In the genomic region with DNA sequence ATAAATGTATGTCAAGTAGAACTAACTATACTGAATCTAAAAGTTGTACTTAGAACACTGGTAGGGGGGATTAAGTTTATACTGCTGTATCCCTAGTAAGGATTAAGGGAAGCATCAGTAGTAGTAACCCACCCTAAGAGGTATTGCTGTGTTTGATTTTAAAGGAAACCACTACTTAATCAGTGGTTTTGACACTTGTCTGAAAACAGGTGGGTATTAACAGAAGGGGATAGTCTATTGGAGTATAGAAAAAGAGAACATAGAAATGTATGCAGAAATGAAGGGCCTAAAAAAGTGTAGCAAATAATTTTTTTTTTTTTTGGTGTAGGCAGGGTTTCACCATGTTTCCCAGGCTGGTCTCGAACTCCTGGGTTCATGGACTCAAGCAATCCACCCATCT, we compare ENCODE assay signal across 18 cellular contexts. TPM values are rescaled to one million over a fixed set of nuclear protein-coding genes. Genes with fewer than 3 reads are reported as not detected.
DNase-seq lines count a peak whose midpoint lies in the region; ATAC-seq and TF ChIP-seq lines count a peak whose summit lies in the region.
"Had no signal": no experiment of that assay in that cellular context is flagged by ENCODE, and none has a peak within 500 bp of the region (broad histone marks: within the 10 kb centered on the region; RNA-seq: fewer than 3 reads in every experiment).

No MANE protein-coding gene starts in this region.

- POLR2A ChIA-PET in MCF 10A (lab: Yijun Ruan, JAX): interaction anchor here (0.6 to 2.9 kb wide), 3 partner anchors 23 to 111 kb away, joined by 3 to 60 read pairs (median 3); a partner anchor contains a TSS

- no TSS peak for BruUV-seq in MCF 10A (replicated peaks; lab: Mats Ljungman, UMichigan)

- H3K27ac Mint-ChIP-seq in MCF 10A (ENCODE audit: low read depth, unreplicated experiment): no peak overlapping the region
- H3K27ac Mint-ChIP-seq in IgD-negative memory B cell: peak overlapping the region in 1 of 3 donors; percentile 41
- no peak overlapping the region for H3K27ac Mint-ChIP-seq in brain
- H3K27ac Mint-ChIP-seq: WTC11 had no signal

- H3K27me3 Mint-ChIP-seq in MCF 10A (ENCODE audit: insufficient read depth, unreplicated experiment) (no peaks in the 10 kb centered on the region), IgD-negative memory B cell (no peaks in the 10 kb centered on the region), brain (peaks cover 17% of the 10 kb centered on the region)

- H3K9me3 ChIP-seq in breast epithelium: peaks cover 6 to 9% of the 10 kb centered on the region in 2 donors
- H3K9me3 ChIP-seq: pancreas had no signal

- no peaks in the 10 kb centered on the region for H3K36me3 ChIP-seq in breast epithelium
- H3K36me3 ChIP-seq: pancreas had no signal

- TF ChIP-seq CTCF in MCF 10A (IDR thresholded peaks at IDR 0.05; ENCODE audit: unreplicated experiment): no peak
- TF ChIP-seq CTCF in breast epithelium (IDR thresholded peaks at IDR 0.05): no peak
- no peak for TF ChIP-seq CTCF in brain (conservative IDR thresholded peaks at IDR 0.05)

- H3K4me3 Mint-ChIP-seq in MCF 10A (ENCODE audit: unreplicated experiment) (peak overlapping the region; percentile 7), IgD-negative memory B cell (peak overlapping the region in 3 of 4 donors; percentile 43 to 96 (median 95)), brain (peak overlapping the region; percentile 77 to 99 (median 92))

- CTCF ChIA-PET in MCF 10A (lab: Yijun Ruan, JAX): interaction anchor here (0.6 kb wide), 2 partner anchors 15 to 16 kb away, joined by 3 to 4 read pairs; no protein-coding TSS in a partner anchor

- no peak overlapping the region for H3K4me3 ChIP-seq in breast epithelium
- H3K4me3 ChIP-seq: pancreas had no signal

- intact Hi-C loops in MCF 10A (cut with micrococcal nuclease) (no loop called here), breast epithelium (cut with DNase I; ENCODE audit: low total_unique reads) (no loop called here)

- H3K9me3 Mint-ChIP-seq in MCF 10A (ENCODE audit: unreplicated experiment) (peaks cover 4% of the 10 kb centered on the region), IgD-negative memory B cell (peaks cover 0 to 4% (median 0%) of the 10 kb centered on the region in 3 donors), brain (peaks cover 3 to 16% (median 8%) of the 10 kb centered on the region in 5 experiments)

- DNase-seq in MCF 10A (ENCODE audit: unreplicated experiment): no peak
- DNase-seq in breast epithelium (ENCODE audit: low spot score in 2 of 2): no peak
- no peak for DNase-seq in NCI-H1417 (lab: John Stamatoyannopoulos, UW)
- DNase-seq in central memory CD4-positive, alpha-beta T cell: no peak
- DNase-seq in NCI-H510A treated with DMSO at 0.1 percent for 48 hours (lab: John Stamatoyannopoulos, UW): no peak
- DNase-seq: activated CD8-positive, alpha-beta memory T cell treated with anti-CD3 and anti-CD28 coated beads for 24 hours; amygdala; Calu3; effector memory CD4-positive, alpha-beta T cell; left ventricle myocardium superior; NCI-H2227 treated with DMSO at 0.1 percent for 48 hours; pancreas; stimulated activated CD4-positive, alpha-beta T cell treated with anti-CD3 and anti-CD28 coated beads, Interleukin-1b, Interleukin-23, amount 100 ng/mL, for 48 hours had no signal

- no peak overlapping the region for H3K27ac ChIP-seq in breast epithelium
- H3K27ac ChIP-seq: pancreas had no signal

- H3K36me3 Mint-ChIP-seq in MCF 10A (ENCODE audit: insufficient read depth, unreplicated experiment): peaks cover 34% of the 10 kb centered on the region
- H3K36me3 Mint-ChIP-seq in IgD-negative memory B cell: peaks cover 5% of the 10 kb centered on the region
- H3K36me3 Mint-ChIP-seq in brain: peaks cover 43% of the 10 kb centered on the region

- no peak for ATAC-seq in GM21528 (IDR thresholded peaks at IDR 0.05; ENCODE audit: low FRiP score, unreplicated experiment)
- ATAC-seq: left ventricle myocardium superior, pancreas, sciatic nerve, WTC11 had no signal

- H3K27me3 ChIP-seq in breast epithelium: no peaks in the 10 kb centered on the region
- H3K27me3 ChIP-seq: pancreas had no signal

- TF ChIP-seq POLR2A in breast epithelium (IDR thresholded peaks at IDR 0.05): no peak

- peaks cover 0 to 4% of the 10 kb centered on the region in 2 donors for H3K4me1 ChIP-seq in breast epithelium

- H3K4me1 Mint-ChIP-seq in MCF 10A (ENCODE audit: insufficient read depth, unreplicated experiment) (peaks cover 4% of the 10 kb centered on the region), IgD-negative memory B cell (peaks cover 23 to 28% (median 25%) of the 10 kb centered on the region in 3 donors), brain (peaks cover 44% of the 10 kb centered on the region)

RNA-seq across cellular contexts. Expression of a gene that starts 2.2 kb away (rescaled TPM):
- 13.2 and 19.9 TPM in 2 replicates for total RNA-seq in MCF 10A (2022)
- total RNA-seq in breast epithelium: 10 to 100 TPM; 20.3 to 30.3 (median 22.2) TPM
- polyA plus RNA-seq in IgD-negative memory B cell: 9.1 TPM
- polyA plus RNA-seq in brain (ENCODE audit: insufficient read depth, low read depth, low replicate concordance): 5.1 TPM

RNA-seq across cellular contexts. Expression of a gene that starts 22.0 kb away (rescaled TPM):
- total RNA-seq in MCF 10A (2022) (39.7 and 45.1 TPM in 2 replicates), breast epithelium (100 to 1,000 TPM in 2 of 3 donors, 10 to 100 TPM in 1; 96.4 to 144 (median 133) TPM)
- polyA plus RNA-seq in IgD-negative memory B cell (30.1 TPM), brain (ENCODE audit: insufficient read depth, low read depth, low replicate concordance) (36.3 TPM)

Comparison
In these comparisons a context has a peak if more than half of its experiments do, and no peak if none do; other contexts are left out.
1. H3K4me3 Mint-ChIP-seq: peak in every context shown above with its lines; median percentile 95 in IgD-negative memory B cell; 92 in brain; 7 in MCF 10A.